ENCODE assay signal across 1 cellular context in the genomic region with DNA sequence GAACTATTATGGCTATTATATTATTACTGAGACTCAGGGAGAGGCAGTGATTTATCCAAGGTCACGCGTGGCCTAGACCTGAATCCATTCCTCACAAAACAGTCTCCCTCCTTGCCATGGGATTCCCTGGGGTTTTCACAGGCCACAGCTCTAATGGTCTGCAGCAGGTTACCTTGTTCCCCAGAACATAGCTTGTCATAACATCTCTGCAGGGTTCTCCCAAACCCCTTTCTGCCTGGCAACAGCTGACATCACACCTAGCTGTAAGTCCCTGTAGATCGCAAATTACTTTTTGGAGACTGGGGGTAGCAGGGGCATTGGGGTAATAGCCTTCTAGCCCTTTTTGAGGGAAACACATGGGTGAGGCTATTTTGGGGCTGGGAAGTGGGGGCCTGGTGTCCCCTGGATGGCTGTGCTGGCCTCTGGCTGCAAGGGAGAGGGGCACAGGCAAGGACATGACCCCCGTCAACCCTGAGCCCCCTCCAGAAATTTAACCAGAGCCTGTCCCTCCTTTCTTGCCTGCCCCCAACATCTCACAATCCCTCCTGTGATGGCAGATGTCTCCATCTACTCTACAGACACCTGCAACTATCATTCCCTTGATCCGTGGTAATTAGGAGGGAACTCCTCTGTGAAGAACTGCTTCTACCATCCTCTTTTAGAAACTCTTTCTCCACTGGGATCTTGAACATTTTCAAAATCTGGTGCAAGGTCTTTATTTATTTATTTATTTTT.
TF ChIP-seq lines count a peak whose summit lies in the region.

No MANE protein-coding gene starts in this region.

TF ChIP-seq in GM12878, 131 proteins besides CTCF, POLR2A, EP300 and RAD21 (continued from another document and continues in another):
- TF ChIP-seq BCLAF1 (IDR thresholded peaks at IDR 0.05) (peak; percentile 63), SREBF1 (IDR thresholded peaks at IDR 0.05; ENCODE audit: low read length) (0 out of 2 replicates have a peak, but pooled peaks have one; percentile 21), TCF12 (IDR thresholded peaks at IDR 0.05; ENCODE audit: low read depth, low read length) (no peak), SMARCA5 (IDR thresholded peaks at IDR 0.05) (0 out of 2 replicates have a peak, but pooled peaks have one; percentile 49), RAD51 (IDR thresholded peaks at IDR 0.05) (0 out of 2 replicates have a peak, but pooled peaks have one; percentile 11), CBX5 (IDR thresholded peaks at IDR 0.05; ENCODE audit: low read depth) (no peak), TBL1XR1 (IDR thresholded peaks at IDR 0.05; ENCODE audit: low read depth, low read length) (no peak), RCOR1 (conservative IDR thresholded peaks at IDR 0.05; ENCODE audit: low read depth, low read length) (0 out of 2 replicates have a peak, but pooled peaks have one; percentile 5), SREBF2 (IDR thresholded peaks at IDR 0.05; ENCODE audit: low read length) (no peak), NFIC (IDR thresholded peaks at IDR 0.05; ENCODE audit: low read depth, low read length) (no peak), TCF7 (IDR thresholded peaks at IDR 0.05; ENCODE audit: borderline replicate concordance) (no peak), BMI1 (IDR thresholded peaks at IDR 0.05; ENCODE audit: borderline replicate concordance) (peak; percentile 12; the same call in 1 of the 2 replicates), SPI1 (IDR thresholded peaks at IDR 0.05; ENCODE audit: borderline replicate concordance, insufficient read depth, low read depth, low read length) (no peak), NFXL1 (IDR thresholded peaks at IDR 0.05; ENCODE audit: borderline replicate concordance) (no peak), ZSCAN29 (IDR thresholded peaks at IDR 0.05) (no peak; the same call in 1 of the 2 replicates), IKZF2 (IDR thresholded peaks at IDR 0.05) (0 out of 4 replicates have a peak, but pooled peaks have one; percentile 14 to 54), LARP7 (IDR thresholded peaks at IDR 0.05) (peak; percentile 96), NR2F1 (conservative IDR thresholded peaks at IDR 0.05) (peak; percentile 12; the same call in 1 of the 2 replicates), MEF2A (IDR thresholded peaks at IDR 0.05; ENCODE audit: insufficient read depth, low read depth, low read length) (0 out of 2 replicates have a peak, but pooled peaks have one; percentile 6), ZNF207 (IDR thresholded peaks at IDR 0.05; ENCODE audit: borderline replicate concordance) (no peak), MTA2 (IDR thresholded peaks at IDR 0.05; ENCODE audit: low read depth) (no peak), DPF2 (IDR thresholded peaks at IDR 0.05) (no peak; the same call in 1 of the 2 replicates), ATF7 (IDR thresholded peaks at IDR 0.05; ENCODE audit: low read depth) (no peak), PRDM15 (CRISPR knock-in tag; IDR thresholded peaks at IDR 0.05) (0 out of 2 replicates have a peak, but pooled peaks have one; percentile 13), ZBED1 (IDR thresholded peaks at IDR 0.05; ENCODE audit: borderline replicate concordance) (peak; percentile 87), KDM1A (IDR thresholded peaks at IDR 0.05; ENCODE audit: borderline replicate concordance) (no peak), CREB1 (IDR thresholded peaks at IDR 0.05; ENCODE audit: low read depth) (no peak), MYB (IDR thresholded peaks at IDR 0.05; ENCODE audit: borderline replicate concordance, low read depth, low read length) (no peak), SIN3A (IDR thresholded peaks at IDR 0.05; ENCODE audit: low read depth, low read length) (no peak), KAT2A (conservative IDR thresholded peaks at IDR 0.05; ENCODE audit: control insufficient read depth, low read depth, low read length) (no peak), POU2F2 (IDR thresholded peaks at IDR 0.05; ENCODE audit: borderline replicate concordance, low read depth, low read length) (peak; percentile 84; the same call in 2 of the 3 replicates), SP1 (IDR thresholded peaks at IDR 0.05; ENCODE audit: low read depth, low read length) (no peak), KLF5 (IDR thresholded peaks at IDR 0.05; ENCODE audit: partially characterized antibody) (no peak), CBFB (IDR thresholded peaks at IDR 0.05; ENCODE audit: low read depth) (0 out of 2 replicates have a peak, but pooled peaks have one; percentile 7), BACH1 (IDR thresholded peaks at IDR 0.05; ENCODE audit: borderline replicate concordance) (peak; percentile 96), SIX5 (IDR thresholded peaks at IDR 0.05; ENCODE audit: low read depth, low read length, severe bottlenecking) (no peak), ZNF687 (IDR thresholded peaks at IDR 0.05) (peak; percentile 69; the same call in 1 of the 2 replicates), POLR2AphosphoS2 (IDR thresholded peaks at IDR 0.05; ENCODE audit: low read depth, low read length) (peak; percentile 95)
- TF ChIP-seq, protein P1, sequence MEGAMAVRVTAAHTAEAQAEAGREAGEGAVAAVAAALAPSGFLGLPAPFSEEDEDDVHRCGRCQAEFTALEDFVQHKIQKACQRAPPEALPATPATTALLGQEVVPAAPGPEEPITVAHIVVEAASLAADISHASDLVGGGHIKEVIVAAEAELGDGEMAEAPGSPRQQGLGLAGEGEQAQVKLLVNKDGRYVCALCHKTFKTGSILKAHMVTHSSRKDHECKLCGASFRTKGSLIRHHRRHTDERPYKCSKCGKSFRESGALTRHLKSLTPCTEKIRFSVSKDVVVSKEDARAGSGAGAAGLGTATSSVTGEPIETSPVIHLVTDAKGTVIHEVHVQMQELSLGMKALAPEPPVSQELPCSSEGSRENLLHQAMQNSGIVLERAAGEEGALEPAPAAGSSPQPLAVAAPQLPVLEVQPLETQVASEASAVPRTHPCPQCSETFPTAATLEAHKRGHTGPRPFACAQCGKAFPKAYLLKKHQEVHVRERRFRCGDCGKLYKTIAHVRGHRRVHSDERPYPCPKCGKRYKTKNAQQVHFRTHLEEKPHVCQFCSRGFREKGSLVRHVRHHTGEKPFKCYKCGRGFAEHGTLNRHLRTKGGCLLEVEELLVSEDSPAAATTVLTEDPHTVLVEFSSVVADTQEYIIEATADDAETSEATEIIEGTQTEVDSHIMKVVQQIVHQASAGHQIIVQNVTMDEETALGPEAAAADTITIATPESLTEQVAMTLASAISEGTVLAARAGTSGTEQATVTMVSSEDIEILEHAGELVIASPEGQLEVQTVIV (IDR thresholded peaks at IDR 0.05; ENCODE audit: borderline replicate concordance, partially characterized antibody): no peak
- TF ChIP-seq, protein P2, sequence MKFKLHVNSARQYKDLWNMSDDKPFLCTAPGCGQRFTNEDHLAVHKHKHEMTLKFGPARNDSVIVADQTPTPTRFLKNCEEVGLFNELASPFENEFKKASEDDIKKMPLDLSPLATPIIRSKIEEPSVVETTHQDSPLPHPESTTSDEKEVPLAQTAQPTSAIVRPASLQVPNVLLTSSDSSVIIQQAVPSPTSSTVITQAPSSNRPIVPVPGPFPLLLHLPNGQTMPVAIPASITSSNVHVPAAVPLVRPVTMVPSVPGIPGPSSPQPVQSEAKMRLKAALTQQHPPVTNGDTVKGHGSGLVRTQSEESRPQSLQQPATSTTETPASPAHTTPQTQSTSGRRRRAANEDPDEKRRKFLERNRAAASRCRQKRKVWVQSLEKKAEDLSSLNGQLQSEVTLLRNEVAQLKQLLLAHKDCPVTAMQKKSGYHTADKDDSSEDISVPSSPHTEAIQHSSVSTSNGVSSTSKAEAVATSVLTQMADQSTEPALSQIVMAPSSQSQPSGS (IDR thresholded peaks at IDR 0.05; ENCODE audit: low read length): no peak
- TF ChIP-seq, protein P3, sequence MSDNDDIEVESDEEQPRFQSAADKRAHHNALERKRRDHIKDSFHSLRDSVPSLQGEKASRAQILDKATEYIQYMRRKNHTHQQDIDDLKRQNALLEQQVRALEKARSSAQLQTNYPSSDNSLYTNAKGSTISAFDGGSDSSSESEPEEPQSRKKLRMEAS (IDR thresholded peaks at IDR 0.05; ENCODE audit: low read depth, low read length): no peak; the same call in 1 of the 2 replicates
- TF ChIP-seq, protein P4, sequence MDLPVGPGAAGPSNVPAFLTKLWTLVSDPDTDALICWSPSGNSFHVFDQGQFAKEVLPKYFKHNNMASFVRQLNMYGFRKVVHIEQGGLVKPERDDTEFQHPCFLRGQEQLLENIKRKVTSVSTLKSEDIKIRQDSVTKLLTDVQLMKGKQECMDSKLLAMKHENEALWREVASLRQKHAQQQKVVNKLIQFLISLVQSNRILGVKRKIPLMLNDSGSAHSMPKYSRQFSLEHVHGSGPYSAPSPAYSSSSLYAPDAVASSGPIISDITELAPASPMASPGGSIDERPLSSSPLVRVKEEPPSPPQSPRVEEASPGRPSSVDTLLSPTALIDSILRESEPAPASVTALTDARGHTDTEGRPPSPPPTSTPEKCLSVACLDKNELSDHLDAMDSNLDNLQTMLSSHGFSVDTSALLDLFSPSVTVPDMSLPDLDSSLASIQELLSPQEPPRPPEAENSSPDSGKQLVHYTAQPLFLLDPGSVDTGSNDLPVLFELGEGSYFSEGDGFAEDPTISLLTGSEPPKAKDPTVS (IDR thresholded peaks at IDR 0.05; ENCODE audit: low read depth, low read length): no peak
